In the genomic region with DNA sequence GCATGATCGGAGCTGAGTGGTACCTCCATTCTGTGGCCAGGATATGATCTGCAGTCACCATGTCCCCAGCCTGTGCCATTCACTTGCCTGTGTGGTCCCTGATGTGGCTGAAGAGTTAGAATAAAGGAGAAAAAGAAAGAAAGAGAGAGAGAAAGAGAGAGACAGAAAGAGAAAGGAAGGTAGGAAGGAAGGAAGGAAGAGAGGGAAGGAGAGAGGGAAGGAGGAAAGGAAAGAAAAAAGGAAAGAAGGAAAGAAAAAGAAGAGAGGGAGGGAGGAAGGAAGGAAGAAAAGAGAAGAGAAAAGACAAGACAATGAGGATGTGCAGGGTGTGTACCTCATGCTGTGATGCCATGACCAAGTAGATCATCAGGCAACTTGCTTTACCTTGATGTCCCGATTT, we compare ENCODE assay signal across 25 cellular contexts.
"Had no signal": no experiment of that assay in that cellular context is flagged by ENCODE, and none has a peak within 500 bp of the region (broad histone marks: within the 10 kb centered on the region; RNA-seq: fewer than 3 reads in every experiment).

No MANE protein-coding gene starts in this region.

- H3K9me3 Mint-ChIP-seq: activated T-cell treated with anti-CD3 and anti-CD28 coated beads, Interleukin-2, amount 50 U/mL, for 4 hours; brain; mesothelial cell of epicardium; naive B cell; neural crest cell; WTC11 had no signal

- H3K27me3 ChIP-seq: ascending aorta, cardiac muscle cell, gastroesophageal sphincter, right atrium auricular region, suprapubic skin, tibial artery had no signal

- DNase-seq: activated naive CD4-positive, alpha-beta T cell treated with Interleukin-2 at 50 U/mL for 16 hours; activated T-cell treated with anti-CD3 and anti-CD28 coated beads, Interleukin-2, amount 50 U/mL, for 4 hours; hippocampal formation; kidney; left colon; mammary epithelial cell; naive B cell; nucleus accumbens; stimulated activated CD4-positive, alpha-beta T cell treated with anti-CD3 and anti-CD28 coated beads, Interleukin-1b, Interleukin-23, amount 100 ng/mL, for 48 hours; stimulated activated CD4-positive, alpha-beta T cell treated with anti-CD3 and anti-CD28 coated beads, Interleukin-4, amount 100 ng/mL, for 4 hours; stimulated activated CD8-positive, alpha-beta memory T cell treated with anti-CD3 and anti-CD28 coated beads, Interleukin-4, amount 100 ng/mL, for 48 hours; stimulated activated naive CD4-positive, alpha-beta T cell; tibial artery had no signal

- H3K27ac ChIP-seq: ascending aorta, cardiac muscle cell, coronary artery, gastroesophageal sphincter, right atrium auricular region, suprapubic skin, tibial artery had no signal

- H3K4me3 ChIP-seq: ascending aorta, cardiac muscle cell, coronary artery, gastroesophageal sphincter, right atrium auricular region, smooth muscle cell, suprapubic skin, tibial artery had no signal

- H3K4me3 Mint-ChIP-seq: activated naive CD8-positive, alpha-beta T cell; activated T-cell treated with anti-CD3 and anti-CD28 coated beads, Interleukin-2, amount 50 U/mL, for 4 hours; brain; mesothelial cell of epicardium; naive B cell; neural crest cell; WTC11 had no signal

- H3K36me3 Mint-ChIP-seq: WTC11 had no signal

- H3K27ac Mint-ChIP-seq: activated naive CD8-positive, alpha-beta T cell; brain; mesothelial cell of epicardium; WTC11 had no signal

- H3K27me3 Mint-ChIP-seq: activated naive CD8-positive, alpha-beta T cell; naive B cell had no signal

- H3K9me3 ChIP-seq: ascending aorta, gastroesophageal sphincter, right atrium auricular region, suprapubic skin, tibial artery had no signal

- H3K4me2 ChIP-seq: smooth muscle cell had no signal

- H3K36me3 ChIP-seq: cardiac muscle cell, right atrium auricular region had no signal
